ENCODE assay signal across 18 cellular contexts in genomic region chr1:248881261-248881660, GRCh38. TPM values are rescaled to one million over a fixed set of nuclear protein-coding genes. Genes with fewer than 3 reads are reported as not detected.
A peak's percentile ranks its signal among the peaks of the same experiment; 100 is the strongest.
DNase-seq lines count a peak whose midpoint lies in the region; ATAC-seq, FAIRE-seq and TF ChIP-seq lines count a peak whose summit lies in the region.
"Had no signal": no experiment of that assay in that cellular context is flagged by ENCODE, and none has a peak within 500 bp of the region (broad histone marks: within the 10 kb centered on the region; RNA-seq: fewer than 3 reads in every experiment).

No MANE protein-coding gene starts in this region.

- H3K27me3 ChIP-seq in PC-3 (ENCODE audit: low read length): no peaks in the 10 kb centered on the region
- H3K27me3 ChIP-seq in dorsolateral prefrontal cortex: no peaks in the 10 kb centered on the region
- H3K27me3 ChIP-seq: BE2C had no signal

- H3K4me1 Mint-ChIP-seq in activated CD4-positive, alpha-beta memory T cell treated with anti-CD3 and anti-CD28 coated beads for 36 hours (ENCODE audit: low read depth): peaks cover 3% of the 10 kb centered on the region

- H3K4me2 ChIP-seq in PC-3 (ENCODE audit: low read length): no peak overlapping the region

- no peak for TF ChIP-seq CTCF in LNCaP clone FGC (IDR thresholded peaks at IDR 0.05; ENCODE audit: control insufficient read depth, extremely low read depth, insufficient read depth)
- TF ChIP-seq CTCF in PC-3 (conservative IDR thresholded peaks at IDR 0.05; ENCODE audit: low read depth, low read length): no peak
- no peak for TF ChIP-seq CTCF in dorsolateral prefrontal cortex (IDR thresholded peaks at IDR 0.05 in 54 of 56, conservative IDR thresholded peaks at IDR 0.05 in 2 of 56; ENCODE audit: low read depth in 1 of 56, partially characterized antibody in 56 of 56)

- H3K27ac Mint-ChIP-seq in activated CD4-positive, alpha-beta memory T cell treated with anti-CD3 and anti-CD28 coated beads for 36 hours: no peak overlapping the region
- H3K27ac Mint-ChIP-seq: CD4-positive, CD25-positive, alpha-beta regulatory T cell; CD8-positive, alpha-beta memory T cell; H9 had no signal

- no peak overlapping the region for H3K9ac ChIP-seq in PC-3 (ENCODE audit: low read length)

- BruUV-seq in PC-3 (replicated peaks; lab: Mats Ljungman, UMichigan): no TSS peak

- H3K4me1 ChIP-seq in PC-3 (ENCODE audit: insufficient read depth, low read length): no peaks in the 10 kb centered on the region

- peak; percentile 92 for DNase-seq in LNCaP clone FGC (ENCODE audit: low read depth)
- DNase-seq in PC-3: peak; percentile 58
- DNase-seq in activated CD4-positive, alpha-beta memory T cell treated with anti-CD3 and anti-CD28 coated beads for 36 hours: no peak
- no peak for DNase-seq in dorsolateral prefrontal cortex
- no peak for DNase-seq in effector CD4-positive, alpha-beta T cell
- DNase-seq: ACHN; BE2C; C1 segment of cervical spinal cord; CD4-positive, CD25-positive, alpha-beta regulatory T cell; CD8-positive, alpha-beta memory T cell; COR-L47; H9 had no signal

- no peaks in the 10 kb centered on the region for H3K9me3 Mint-ChIP-seq in activated CD4-positive, alpha-beta memory T cell treated with anti-CD3 and anti-CD28 coated beads for 36 hours
- H3K9me3 Mint-ChIP-seq: CD4-positive, CD25-positive, alpha-beta regulatory T cell; CD8-positive, alpha-beta memory T cell; H9 had no signal

- H3F3A ChIP-seq in PC-3 (ENCODE audit: low read length, unreplicated experiment): no peaks in the 10 kb centered on the region

- no peaks in the 10 kb centered on the region for H3K9me3 ChIP-seq in PC-3 (ENCODE audit: low read length)
- H3K9me3 ChIP-seq: BE2C had no signal

- intact Hi-C loops in PC-3 (cut with micrococcal nuclease) (no loop called here), dorsolateral prefrontal cortex (cut with DNase I) (no loop called here)
- intact Hi-C loops in activated CD4-positive, alpha-beta memory T cell treated with anti-CD3 and anti-CD28 coated beads for 36 hours (cut with micrococcal nuclease): no loop called here

- H3K4me3 ChIP-seq in LNCaP clone FGC (ENCODE audit: low read depth, low read length) (no peak overlapping the region), PC-3 (ENCODE audit: low read length) (no peak overlapping the region), dorsolateral prefrontal cortex (no peak overlapping the region)

- H3K36me3 Mint-ChIP-seq in activated CD4-positive, alpha-beta memory T cell treated with anti-CD3 and anti-CD28 coated beads for 36 hours: no peaks in the 10 kb centered on the region
- H3K36me3 Mint-ChIP-seq: CD4-positive, CD25-positive, alpha-beta regulatory T cell; CD8-positive, alpha-beta memory T cell had no signal

- no peak overlapping the region for H3K27ac ChIP-seq in PC-3 (ENCODE audit: low read length)
- no peak overlapping the region for H3K27ac ChIP-seq in dorsolateral prefrontal cortex

- H4K20me1 ChIP-seq in PC-3 (ENCODE audit: low read length): no peaks in the 10 kb centered on the region

- no peak overlapping the region for H3K4me3 Mint-ChIP-seq in activated CD4-positive, alpha-beta memory T cell treated with anti-CD3 and anti-CD28 coated beads for 36 hours
- H3K4me3 Mint-ChIP-seq: CD4-positive, CD25-positive, alpha-beta regulatory T cell; CD8-positive, alpha-beta memory T cell; H9 had no signal

- no peaks in the 10 kb centered on the region for H3K9me2 ChIP-seq in PC-3 (replicated peaks; ENCODE audit: low read length)

- no peak overlapping the region for H2AFZ ChIP-seq in PC-3 (ENCODE audit: low read length)

- POLR2A ChIA-PET in PC-3 (lab: Charles Lee; ENCODE audit: unreplicated experiment): no interaction called here
- POLR2A ChIA-PET in activated CD4-positive, alpha-beta memory T cell treated with anti-CD3 and anti-CD28 coated beads for 36 hours (lab: Charles Lee): no interaction called here

- H3K79me2 ChIP-seq in PC-3 (ENCODE audit: low read length): no peaks in the 10 kb centered on the region

- FAIRE-seq in colon (lab: Jason Lieb, UNC): peak; percentile 10
- FAIRE-seq: A204.1, G401.6, GM12891, GM18507, H1 had no signal

- peak; percentile 69 for ATAC-seq in PC-3

- CTCF ChIA-PET in PC-3 (lab: Charles Lee): no interaction called here
- CTCF ChIA-PET in activated CD4-positive, alpha-beta memory T cell treated with anti-CD3 and anti-CD28 coated beads for 36 hours (lab: Charles Lee): no interaction called here

- no peaks in the 10 kb centered on the region for H3K36me3 ChIP-seq in PC-3 (ENCODE audit: low read depth, low read length)
- H3K36me3 ChIP-seq: BE2C had no signal

- H3K27me3 Mint-ChIP-seq in activated CD4-positive, alpha-beta memory T cell treated with anti-CD3 and anti-CD28 coated beads for 36 hours: peaks cover 1% of the 10 kb centered on the region

RNA-seq across cellular contexts. Expression of gene ZNF692, which starts 22.4 kb away (rescaled TPM):
- total RNA-seq in PC-3 (2014; rRNA removed) (71.9 and 85.4 TPM in 2 replicates), dorsolateral prefrontal cortex (100 to 1,000 TPM in 5 of 120 experiments, 10 to 100 TPM in 115; 27.9 to 117 (median 68.8) TPM)
- total RNA-seq in activated CD4-positive, alpha-beta memory T cell treated with anti-CD3 and anti-CD28 coated beads for 36 hours: 10 to 100 TPM; 60.4 to 65.9 TPM

RNA-seq across cellular contexts. Expression of gene PGBD2, which starts 24.8 kb away (rescaled TPM):
- total RNA-seq in PC-3 (2014; rRNA removed): 6.5 and 9.2 TPM in 2 replicates
- total RNA-seq in activated CD4-positive, alpha-beta memory T cell treated with anti-CD3 and anti-CD28 coated beads for 36 hours: 1 to 10 TPM; 4.2 to 4.3 TPM
- 10 to 100 TPM in 1 of 120 experiments, 1 to 10 TPM in 119; 3.2 to 11.1 (median 6.2) TPM for total RNA-seq in dorsolateral prefrontal cortex

RNA-seq across cellular contexts. Expression of gene ZNF672, which starts 43.2 kb away (rescaled TPM):
- total RNA-seq in PC-3 (2014; rRNA removed) (83.9 and 89.4 TPM in 2 replicates), dorsolateral prefrontal cortex (10 to 100 TPM; 15.9 to 43.0 (median 23.4) TPM)
- 10 to 100 TPM; 50.3 to 51.4 TPM for total RNA-seq in activated CD4-positive, alpha-beta memory T cell treated with anti-CD3 and anti-CD28 coated beads for 36 hours

RNA-seq across cellular contexts. Expression of gene SH3BP5L, which starts 55.5 kb away (rescaled TPM):
- total RNA-seq in PC-3 (2014; rRNA removed) (63.5 and 70.6 TPM in 2 replicates), dorsolateral prefrontal cortex (10 to 100 TPM; 24.9 to 51.7 (median 37.5) TPM)
- 10 to 100 TPM; 19.7 to 19.9 TPM for total RNA-seq in activated CD4-positive, alpha-beta memory T cell treated with anti-CD3 and anti-CD28 coated beads for 36 hours

Comparison
In these comparisons a context has a peak if more than half of its experiments do, and no peak if none do; other contexts are left out.
1. DNase-seq: peak in LNCaP clone FGC (single experiment) and PC-3 (single experiment); none in activated CD4-positive, alpha-beta memory T cell treated with anti-CD3 and anti-CD28 coated beads for 36 hours (single experiment), dorsolateral prefrontal cortex (0 of 10) and effector CD4-positive, alpha-beta T cell (single experiment).